ENCODE assay signal across 29 cellular contexts in genomic region chr5:56540266-56540665, GRCh38.
"Had no signal": no experiment of that assay in that cellular context is flagged by ENCODE, and none has a peak within 500 bp of the region (broad histone marks: within the 10 kb centered on the region; RNA-seq: fewer than 3 reads in every experiment).

No MANE protein-coding gene starts in this region.

- DNase-seq: colonic mucosa; cortex of kidney; dermis blood vessel endothelial cell; dorsolateral prefrontal cortex; effector CD4-positive, alpha-beta T cell; effector CD8-positive, alpha-beta T cell; effector memory CD4-positive, alpha-beta T cell; effector memory CD8-positive, alpha-beta T cell; endodermal cell; erythroblast; esophagus squamous epithelium; foreskin fibroblast; foreskin keratinocyte; foreskin melanocyte; gastrocnemius medialis; glutamatergic neuron; head of caudate nucleus; heart left ventricle; heart right ventricle had no signal

- H3K36me3 ChIP-seq: colonic mucosa, esophagus muscularis mucosa, esophagus squamous epithelium, gastrocnemius medialis, gastroesophageal sphincter, heart left ventricle, heart right ventricle had no signal

- H3K27me3 ChIP-seq: colonic mucosa, esophagus muscularis mucosa, esophagus squamous epithelium, foreskin keratinocyte, gastrocnemius medialis, gastroesophageal sphincter, heart left ventricle, heart right ventricle had no signal

- H3K9me3 Mint-ChIP-seq: dendritic cell treated with granulocyte-macrophage colony-stimulating factor and Interleukin-4, amounts not matched to agents 40 ng/mL and 50 ng/mL, for 4 days; effector memory CD8-positive, alpha-beta T cell; endodermal cell had no signal

- H3K9me3 ChIP-seq: colonic mucosa, esophagus muscularis mucosa, esophagus squamous epithelium, gastrocnemius medialis, gastroesophageal sphincter, heart left ventricle, heart right ventricle had no signal

- H3K27ac Mint-ChIP-seq: dendritic cell treated with granulocyte-macrophage colony-stimulating factor and Interleukin-4, amounts not matched to agents 40 ng/mL and 50 ng/mL, for 4 days; effector memory CD8-positive, alpha-beta T cell; endodermal cell had no signal

- H3K4me3 ChIP-seq: colonic mucosa, coronary artery, dorsolateral prefrontal cortex, esophagus muscularis mucosa, esophagus squamous epithelium, gastrocnemius medialis, gastroesophageal sphincter, heart left ventricle, heart right ventricle had no signal

- H3K27ac ChIP-seq: colonic mucosa, coronary artery, dorsolateral prefrontal cortex, epithelial cell of prostate, esophagus muscularis mucosa, esophagus squamous epithelium, foreskin keratinocyte, gastrocnemius medialis, gastroesophageal sphincter, heart left ventricle, heart right ventricle had no signal

- H3K4me1 ChIP-seq: colonic mucosa, gastrocnemius medialis, gastroesophageal sphincter, heart left ventricle had no signal

- H3K4me3 Mint-ChIP-seq: dendritic cell treated with granulocyte-macrophage colony-stimulating factor and Interleukin-4, amounts not matched to agents 40 ng/mL and 50 ng/mL, for 4 days; effector memory CD8-positive, alpha-beta T cell; endodermal cell had no signal

- FAIRE-seq: colon, endometrium, endothelial cell of umbilical vein, frontal cortex had no signal

- ATAC-seq: effector memory CD8-positive, alpha-beta T cell; esophagus mucosa; foreskin keratinocyte; gastrocnemius medialis; gastroesophageal sphincter had no signal
